In genomic region chr1:109091196-109092193, GRCh38 we compare ENCODE assay signal across 1 cellular context.
TF ChIP-seq lines count a peak whose summit lies in the region.

No MANE protein-coding gene starts in this region.

TF ChIP-seq in K562, 482 proteins besides CTCF, POLR2A, EP300 and RAD21 (continued from another document and continues in another):
- TF ChIP-seq TSC22D4 (tag; IDR thresholded peaks at IDR 0.05) (no peak), ZNF707 (CRISPR knock-in tag; conservative IDR thresholded peaks at IDR 0.05) (no peak), TBP (optimal IDR thresholded peaks at IDR 0.05; ENCODE audit: low read depth, low read length) (peak; percentile 63), MYC (IDR thresholded peaks at IDR 0.05; ENCODE audit: low read depth, low read length) (peak; percentile 30; the same call in 1 of the 2 replicates), MYC (CRISPR knock-in tag; IDR thresholded peaks at IDR 0.05; ENCODE audit: borderline replicate concordance, low read depth) (no peak), HDAC1 (IDR thresholded peaks at IDR 0.05) (peak; percentile 52 to 74; a peak in 1 of 4 replicates), ZNF561 (CRISPR knock-in tag; conservative IDR thresholded peaks at IDR 0.05) (no peak), ZNF778 (CRISPR knock-in tag; IDR thresholded peaks at IDR 0.05) (no peak), ZNF696 (CRISPR knock-in tag; conservative IDR thresholded peaks at IDR 0.05) (0 out of 2 replicates have a peak, but pooled peaks have one; percentile 18), C11orf30 (IDR thresholded peaks at IDR 0.05; ENCODE audit: low read depth) (peak; percentile 47), HCFC1 (IDR thresholded peaks at IDR 0.05; ENCODE audit: low read depth, low read length) (0 out of 2 replicates have a peak, but pooled peaks have one; percentile 6), ZNF609 (CRISPR knock-in tag; IDR thresholded peaks at IDR 0.05; ENCODE audit: borderline replicate concordance) (no peak), ZNF668 (CRISPR knock-in tag; IDR thresholded peaks at IDR 0.05) (no peak), MYBL2 (IDR thresholded peaks at IDR 0.05; ENCODE audit: low read depth) (no peak), MYBL2 (CRISPR knock-in tag; IDR thresholded peaks at IDR 0.05; ENCODE audit: borderline replicate concordance) (no peak), MNT (conservative IDR thresholded peaks at IDR 0.05) (peak; percentile 86 to 88), TFE3 (CRISPR knock-in tag; IDR thresholded peaks at IDR 0.05) (no peak), ZBTB11 (CRISPR knock-in tag; IDR thresholded peaks at IDR 0.05) (peak in 1 of 3 experiments; percentile 59; a peak in 1 of 6 replicates), CEBPZ (IDR thresholded peaks at IDR 0.05; ENCODE audit: borderline replicate concordance, low read depth, low read length) (no peak), STAT6 (CRISPR knock-in tag; IDR thresholded peaks at IDR 0.05) (no peak), ZEB2 (IDR thresholded peaks at IDR 0.05) (no peak), SP1 (CRISPR knock-in tag; IDR thresholded peaks at IDR 0.05) (peak; percentile 33; the same call in 1 of the 2 replicates), NFIC (IDR thresholded peaks at IDR 0.05) (no peak), NFIX (CRISPR knock-in tag; IDR thresholded peaks at IDR 0.05; ENCODE audit: low read depth) (no peak), SIRT6 (IDR thresholded peaks at IDR 0.05; ENCODE audit: low read depth, low read length) (no peak), ZNF277 (CRISPR knock-in tag; IDR thresholded peaks at IDR 0.05; ENCODE audit: borderline replicate concordance) (no peak), NR1H2 (CRISPR knock-in tag; IDR thresholded peaks at IDR 0.05) (0 out of 2 replicates have a peak, but pooled peaks have one; percentile 68), SNAPC5 (CRISPR knock-in tag; IDR thresholded peaks at IDR 0.05) (no peak), ZNF316 (IDR thresholded peaks at IDR 0.05) (peak; percentile 83), BRF1 (IDR thresholded peaks at IDR 0.05; ENCODE audit: borderline replicate concordance, extremely low read depth, insufficient read length) (no peak), MXD1 (CRISPR knock-in tag; IDR thresholded peaks at IDR 0.05; ENCODE audit: borderline replicate concordance, poor library complexity, severe bottlenecking) (peak; percentile 56), CGGBP1 (CRISPR knock-in tag; IDR thresholded peaks at IDR 0.05) (peak; percentile 75; the same call in 1 of the 2 replicates), HMG20A (CRISPR knock-in tag; conservative IDR thresholded peaks at IDR 0.05) (no peak), NFE2 (IDR thresholded peaks at IDR 0.05; ENCODE audit: low read depth) (peak; percentile 81), NCOR1 (IDR thresholded peaks at IDR 0.05) (no peak), SREBF2 (CRISPR knock-in tag; IDR thresholded peaks at IDR 0.05) (peak; percentile 63; the same call in 1 of the 2 replicates), MXI1 (IDR thresholded peaks at IDR 0.05; ENCODE audit: low read depth, low read length) (peak; percentile 86), BHLHE40 (IDR thresholded peaks at IDR 0.05; ENCODE audit: low read length) (no peak), GMEB1 (CRISPR knock-in tag; IDR thresholded peaks at IDR 0.05) (no peak)
